8 cellular contexts compared by ENCODE assay signal in the genomic region with DNA sequence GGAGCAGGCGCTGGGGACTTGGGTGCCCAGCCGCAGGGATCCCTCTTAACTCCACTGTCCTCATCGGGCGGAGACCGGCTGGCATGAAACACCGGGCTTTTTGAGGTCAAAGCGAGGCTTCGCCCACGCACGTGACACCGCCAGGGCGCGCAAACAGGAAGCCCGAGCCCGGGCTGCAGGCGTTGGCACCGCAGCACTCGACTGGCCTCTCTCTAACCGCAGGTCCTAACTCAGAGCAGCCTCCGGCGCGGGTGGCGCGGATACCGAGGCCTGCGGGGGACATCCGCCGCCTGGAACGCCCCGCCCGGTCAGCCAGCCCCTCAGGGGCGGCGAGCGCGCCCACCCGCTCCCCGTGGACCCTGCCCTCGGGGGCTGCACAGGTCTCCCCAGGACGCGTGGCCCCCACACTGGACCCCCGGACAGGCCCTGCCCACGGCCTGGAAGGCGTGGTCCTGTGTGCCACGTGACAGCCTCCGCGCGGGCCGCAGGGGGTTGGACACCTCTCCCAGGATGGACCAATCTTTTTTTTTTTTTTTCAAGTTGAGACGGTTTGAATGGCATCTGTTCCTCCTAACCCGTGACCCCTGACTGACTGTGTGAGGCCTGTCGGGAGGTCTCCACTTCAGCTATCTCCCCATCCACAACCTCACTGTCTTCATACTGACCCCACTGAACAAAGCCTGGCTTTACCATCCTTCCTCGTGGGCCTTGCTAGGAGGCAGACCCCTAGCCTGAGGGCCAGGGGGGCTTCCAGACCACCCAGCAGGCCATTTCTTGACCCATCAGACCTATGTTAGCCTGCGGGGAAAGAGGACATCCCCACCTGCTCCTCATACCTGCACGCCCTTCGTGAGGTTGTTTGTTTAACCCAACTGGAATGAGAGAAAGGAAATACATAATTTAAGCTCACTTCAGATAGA. TPM values are rescaled to one million over a fixed set of nuclear protein-coding genes. Genes with fewer than 3 reads are reported as not detected.
DNase-seq lines count a peak whose midpoint lies in the region; ATAC-seq and TF ChIP-seq lines count a peak whose summit lies in the region.

No MANE protein-coding gene starts in this region.

- H3K4me3 ChIP-seq in gastrocnemius medialis, result peak overlapping the region; percentile 38 to 55 (median 45)
- no peak overlapping the region for H3K4me3 ChIP-seq in HAP-1

- H3K36me3 Mint-ChIP-seq in activated T-helper 2 cell treated with anti-CD3 and anti-CD28 coated beads, Interferon-gamma antibody, Interleukin-2, Interleukin-4, amounts not matched to agents 10 μg/mL and 5 μg/mL and 100 μg/mL, durations not matched to agents 14 hours and 24 hours and 36 hours (ENCODE audit: low read depth), result no peaks in the 10 kb centered on the region

- peak; percentile 66 for DNase-seq in HPDE6-E6E7 (ENCODE audit: extremely low spot score)
- peak; percentile 74 for DNase-seq in activated CD8-positive, alpha-beta memory T cell treated with anti-CD3 and anti-CD28 coated beads, Interleukin-2, amount 50 U/mL, for 48 hours
- no peak for DNase-seq in foreskin keratinocyte
- peak; percentile 53 to 75 for DNase-seq in gastrocnemius medialis
- no peak for DNase-seq in NCI-H82 treated with DMSO at 0.1 percent for 48 hours (lab: John Stamatoyannopoulos, UW; ENCODE audit: unreplicated experiment)
- no peak for DNase-seq in HAP-1 (ENCODE audit: low spot score in 2 of 2)
- DNase-seq in activated T-helper 2 cell treated with anti-CD3 and anti-CD28 coated beads, Interferon-gamma antibody, Interleukin-2, Interleukin-4, amounts not matched to agents 10 μg/mL and 5 μg/mL and 100 μg/mL, durations not matched to agents 14 hours and 24 hours and 36 hours (ENCODE audit: low spot score), result no peak

- no peak overlapping the region for H3K27ac Mint-ChIP-seq in activated T-helper 2 cell treated with anti-CD3 and anti-CD28 coated beads, Interferon-gamma antibody, Interleukin-2, Interleukin-4, amounts not matched to agents 10 μg/mL and 5 μg/mL and 100 μg/mL, durations not matched to agents 14 hours and 24 hours and 36 hours

- H3K4me1 Mint-ChIP-seq in activated T-helper 2 cell treated with anti-CD3 and anti-CD28 coated beads, Interferon-gamma antibody, Interleukin-2, Interleukin-4, amounts not matched to agents 10 μg/mL and 5 μg/mL and 100 μg/mL, durations not matched to agents 14 hours and 24 hours and 36 hours (ENCODE audit: low read depth), result peaks cover 4% of the 10 kb centered on the region

- H3K4me1 ChIP-seq in foreskin keratinocyte (peaks cover 14% of the 10 kb centered on the region), gastrocnemius medialis (peaks cover 34 to 39% of the 10 kb centered on the region in 2 donors), HAP-1 (no peaks in the 10 kb centered on the region)

- in situ Hi-C loops in gastrocnemius medialis (cut with MboI; ENCODE audit: low sequenced_read_pairs in 4 of 4), result no loop called here
- in situ Hi-C loops in HAP-1 (cut with MboI; ENCODE audit: low sequenced_read_pairs), result no loop called here

- H3K36me3 ChIP-seq in gastrocnemius medialis, result no peaks in the 10 kb centered on the region
- no peaks in the 10 kb centered on the region for H3K36me3 ChIP-seq in HAP-1 (replicated peaks)

- H3K27me3 ChIP-seq in foreskin keratinocyte (no peaks in the 10 kb centered on the region), gastrocnemius medialis (no peaks in the 10 kb centered on the region), HAP-1 (ENCODE audit: low read depth) (no peaks in the 10 kb centered on the region)

- peaks cover 9% of the 10 kb centered on the region for H3K27me3 Mint-ChIP-seq in activated T-helper 2 cell treated with anti-CD3 and anti-CD28 coated beads, Interferon-gamma antibody, Interleukin-2, Interleukin-4, amounts not matched to agents 10 μg/mL and 5 μg/mL and 100 μg/mL, durations not matched to agents 14 hours and 24 hours and 36 hours (ENCODE audit: low read depth)

- H3K9me3 ChIP-seq in gastrocnemius medialis (no peaks in the 10 kb centered on the region), HAP-1 (no peaks in the 10 kb centered on the region)

- peak overlapping the region; percentile 50 for H3K27ac ChIP-seq in foreskin keratinocyte
- H3K27ac ChIP-seq in gastrocnemius medialis, result peak overlapping the region; percentile 75 to 98 (median 94)

- intact Hi-C loops in gastrocnemius medialis (cut with DNase I; ENCODE audit: low total_unique reads), result loop anchor here (1.0 kb wide), 1 partner anchor 29 kb away; no protein-coding TSS in a partner anchor
- intact Hi-C loops in activated T-helper 2 cell treated with anti-CD3 and anti-CD28 coated beads, Interferon-gamma antibody, Interleukin-2, Interleukin-4, amounts not matched to agents 10 μg/mL and 5 μg/mL and 100 μg/mL, durations not matched to agents 14 hours and 24 hours and 36 hours (cut with micrococcal nuclease), result no loop called here

- ATAC-seq in foreskin keratinocyte (peak; percentile 35), gastrocnemius medialis (peak in 1 of 2 donors; percentile 13), HG03139 (IDR thresholded peaks at IDR 0.05; ENCODE audit: unreplicated experiment) (no peak)

- TF ChIP-seq POLR2A in gastrocnemius medialis (IDR thresholded peaks at IDR 0.05), result no peak

- TF ChIP-seq CTCF in foreskin keratinocyte (conservative IDR thresholded peaks at IDR 0.05) (no peak), gastrocnemius medialis (IDR thresholded peaks at IDR 0.05 in 4 of 5, conservative IDR thresholded peaks at IDR 0.05 in 1 of 5) (no peak)

- H3K9me3 Mint-ChIP-seq in activated T-helper 2 cell treated with anti-CD3 and anti-CD28 coated beads, Interferon-gamma antibody, Interleukin-2, Interleukin-4, amounts not matched to agents 10 μg/mL and 5 μg/mL and 100 μg/mL, durations not matched to agents 14 hours and 24 hours and 36 hours, result no peaks in the 10 kb centered on the region

- no peak overlapping the region for H3K4me3 Mint-ChIP-seq in activated T-helper 2 cell treated with anti-CD3 and anti-CD28 coated beads, Interferon-gamma antibody, Interleukin-2, Interleukin-4, amounts not matched to agents 10 μg/mL and 5 μg/mL and 100 μg/mL, durations not matched to agents 14 hours and 24 hours and 36 hours (ENCODE audit: low read depth)

RNA-seq across cellular contexts. Expression of gene SLC47A2, which starts 8.4 kb away (rescaled TPM):
- total RNA-seq in foreskin keratinocyte, result 0.11 and 0.37 TPM in 2 replicates
- 0.07 and 0.18 TPM in 2 replicates for polyA plus RNA-seq in foreskin keratinocyte
- total RNA-seq in gastrocnemius medialis, result 1 to 10 TPM in 1 of 4 donors, under 1 TPM in 1, not detected in 2; 0.15 to 1.0 TPM
- total RNA-seq in activated T-helper 2 cell treated with anti-CD3 and anti-CD28 coated beads, Interferon-gamma antibody, Interleukin-2, Interleukin-4, amounts not matched to agents 10 μg/mL and 5 μg/mL and 100 μg/mL, durations not matched to agents 14 hours and 24 hours and 36 hours, result not detected in 2 replicates

RNA-seq across cellular contexts. Expression of gene ALDH3A1, which starts 23.3 kb away (rescaled TPM):
- total RNA-seq in foreskin keratinocyte, result 0.95 and 1.0 TPM in 2 replicates
- 1.1 and 1.3 TPM in 2 replicates for polyA plus RNA-seq in foreskin keratinocyte
- under 1 TPM in 2 of 4 donors, not detected in 2; 0.18 to 0.23 TPM for total RNA-seq in gastrocnemius medialis
- total RNA-seq in activated T-helper 2 cell treated with anti-CD3 and anti-CD28 coated beads, Interferon-gamma antibody, Interleukin-2, Interleukin-4, amounts not matched to agents 10 μg/mL and 5 μg/mL and 100 μg/mL, durations not matched to agents 14 hours and 24 hours and 36 hours, result not detected in 2 replicates

Comparison
In these comparisons a context has a peak if more than half of its experiments do, and no peak if none do; other contexts are left out.
1. DNase-seq: peak in HPDE6-E6E7 (single experiment), activated CD8-positive, alpha-beta memory T cell treated with anti-CD3 and anti-CD28 coated beads, Interleukin-2, amount 50 U/mL, for 48 hours (single experiment) and gastrocnemius medialis (2 of 2); none in foreskin keratinocyte (0 of 2), NCI-H82 treated with DMSO at 0.1 percent for 48 hours (single experiment), HAP-1 (0 of 2) and activated T-helper 2 cell treated with anti-CD3 and anti-CD28 coated beads, Interferon-gamma antibody, Interleukin-2, Interleukin-4, amounts not matched to agents 10 μg/mL and 5 μg/mL and 100 μg/mL, durations not matched to agents 14 hours and 24 hours and 36 hours (single experiment).